Comparison of ENCODE assay signal across 1 cellular context in the genomic region with DNA sequence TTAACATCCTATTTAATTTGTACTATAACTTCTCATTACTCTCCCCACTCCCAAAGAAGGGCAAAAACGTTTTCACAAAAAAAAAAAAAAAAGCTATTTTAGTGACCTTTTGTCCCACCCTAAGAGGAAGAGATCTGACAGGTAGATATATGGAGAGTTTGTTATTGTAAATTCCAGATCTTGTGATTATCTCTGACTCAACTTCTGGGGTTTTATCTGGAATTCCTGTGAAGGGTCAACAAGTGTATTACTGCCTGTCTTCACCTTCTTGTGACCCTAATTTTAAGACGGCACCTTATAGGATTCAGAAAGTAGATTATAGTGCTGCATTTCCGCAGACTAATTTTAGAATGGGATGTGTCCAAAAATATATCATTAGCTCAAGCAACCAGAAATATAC.
TF ChIP-seq lines count a peak whose summit lies in the region.

No MANE protein-coding gene starts in this region.

TF ChIP-seq in HCT116, 20 proteins besides CTCF, POLR2A, EP300 and RAD21 (continued from another document):
- TF ChIP-seq FOSL1 (IDR thresholded peaks at IDR 0.05; ENCODE audit: low read depth), result 0 out of 2 replicates have a peak, but pooled peaks have one; percentile 47
- no peak for TF ChIP-seq ELF1 (IDR thresholded peaks at IDR 0.05; ENCODE audit: borderline replicate concordance, low read depth)
- TF ChIP-seq, protein P1, sequence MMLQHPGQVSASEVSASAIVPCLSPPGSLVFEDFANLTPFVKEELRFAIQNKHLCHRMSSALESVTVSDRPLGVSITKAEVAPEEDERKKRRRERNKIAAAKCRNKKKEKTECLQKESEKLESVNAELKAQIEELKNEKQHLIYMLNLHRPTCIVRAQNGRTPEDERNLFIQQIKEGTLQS (IDR thresholded peaks at IDR 0.05), result no peak
- TF ChIP-seq ZFX (IDR thresholded peaks at IDR 0.05), result no peak
- TF ChIP-seq CEBPB (IDR thresholded peaks at IDR 0.05; ENCODE audit: low read depth), result peak; percentile 35; the same call in 1 of the 2 replicates
- peak; percentile 37; the same call in 1 of the 2 replicates for TF ChIP-seq JUND (IDR thresholded peaks at IDR 0.05)
- no peak for TF ChIP-seq SIN3A (IDR thresholded peaks at IDR 0.05; ENCODE audit: low read depth)
- TF ChIP-seq EZH2 (IDR thresholded peaks at IDR 0.05), result no peak
- TF ChIP-seq CBX3 (IDR thresholded peaks at IDR 0.05; ENCODE audit: low read depth), result no peak
- no peak for TF ChIP-seq POLR2AphosphoS5 (IDR thresholded peaks at IDR 0.05; ENCODE audit: low read depth, low read length)
